ENCODE assay signal across 7 cellular contexts in genomic region chr4:138938371-138938699, GRCh38.
DNase-seq lines count a peak whose midpoint lies in the region; FAIRE-seq and TF ChIP-seq lines count a peak whose summit lies in the region.

No MANE protein-coding gene starts in this region.

- no peaks in the 10 kb centered on the region for H3K36me3 ChIP-seq in bronchial epithelial cell (ENCODE audit: control insufficient read depth, insufficient read depth, low read length)
- no peaks in the 10 kb centered on the region for H3K36me3 ChIP-seq in liver (ENCODE audit: control insufficient read depth in 4 of 4, insufficient read depth in 3 of 4, low read depth in 1 of 4, low read length in 3 of 4)

- no peaks in the 10 kb centered on the region for H3K36me3 Mint-ChIP-seq in HFFc6 (ENCODE audit: low read depth)
- no peaks in the 10 kb centered on the region for H3K36me3 Mint-ChIP-seq in activated naive CD4-positive, alpha-beta T cell treated with anti-CD3 and anti-CD28 coated beads, Interleukin-2, amount 10 ng/mL, durations not matched to agents 7 days and 5 days

- peak overlapping the region; percentile 26 to 54 for H3K9ac ChIP-seq in liver (ENCODE audit: low read depth in 1 of 2, low read length in 2 of 2)

- peak overlapping the region; percentile 19 to 61 for H3K27ac ChIP-seq in liver (ENCODE audit: low read depth in 1 of 2, low read length in 2 of 2)

- H3K4me1 ChIP-seq in liver (ENCODE audit: control insufficient read depth in 4 of 4, insufficient read depth in 4 of 4, low read length in 3 of 4) = peaks cover 0 to 18% (median 15%) of the 10 kb centered on the region in 4 donors

- CTCF ChIA-PET in activated naive CD4-positive, alpha-beta T cell treated with anti-CD3 and anti-CD28 coated beads, Interleukin-2, amount 10 ng/mL, durations not matched to agents 7 days and 5 days (lab: Charles Lee) = interaction anchor here (0.6 to 1.5 kb wide), 8 partner anchors 9 to 1121 kb away, joined by 3 to 8 read pairs (median 4); no protein-coding TSS in a partner anchor

- H3K27ac Mint-ChIP-seq in HFFc6 = no peak overlapping the region
- no peak overlapping the region for H3K27ac Mint-ChIP-seq in activated naive CD4-positive, alpha-beta T cell treated with anti-CD3 and anti-CD28 coated beads, Interleukin-2, amount 10 ng/mL, durations not matched to agents 7 days and 5 days

- no peaks in the 10 kb centered on the region for H3K9me3 Mint-ChIP-seq in HFFc6
- H3K9me3 Mint-ChIP-seq in activated naive CD4-positive, alpha-beta T cell treated with anti-CD3 and anti-CD28 coated beads, Interleukin-2, amount 10 ng/mL, durations not matched to agents 7 days and 5 days = no peaks in the 10 kb centered on the region

- peak; percentile 90 to 92 for TF ChIP-seq RAD21 in liver (IDR thresholded peaks at IDR 0.05)

- WGBS in liver = 5% methylated on average over 3 of the region's 3 CpGs

- H3K4me3 ChIP-seq in bronchial epithelial cell (ENCODE audit: low read depth, low read length) (no peak overlapping the region), liver (ENCODE audit: low read depth in 1 of 3, low read length in 3 of 3) (no peak overlapping the region)

- no peaks in the 10 kb centered on the region for H3K9me3 ChIP-seq in liver (ENCODE audit: control insufficient read depth in 4 of 4, low read length in 3 of 4)

- 0 out of 2 replicates have a peak overlapping the region, but pooled peaks have one; percentile 18 for H3K4me3 Mint-ChIP-seq in HFFc6
- no peak overlapping the region for H3K4me3 Mint-ChIP-seq in activated naive CD4-positive, alpha-beta T cell treated with anti-CD3 and anti-CD28 coated beads, Interleukin-2, amount 10 ng/mL, durations not matched to agents 7 days and 5 days

- TF ChIP-seq CTCF in GM10266 (IDR thresholded peaks at IDR 0.05; ENCODE audit: control insufficient read depth, insufficient read depth, low read depth, missing control alignments) (peak; percentile 50), HFFc6 (IDR thresholded peaks at IDR 0.05) (peak; percentile 75), bronchial epithelial cell (IDR thresholded peaks at IDR 0.05; ENCODE audit: insufficient read depth, low read length, severe bottlenecking) (peak; percentile 38), liver (IDR thresholded peaks at IDR 0.05; ENCODE audit: low read depth, low read length, missing input control) (peak; percentile 57)

- peaks cover 10% of the 10 kb centered on the region for H3K4me1 Mint-ChIP-seq in HFFc6 (ENCODE audit: low read depth)
- H3K4me1 Mint-ChIP-seq in activated naive CD4-positive, alpha-beta T cell treated with anti-CD3 and anti-CD28 coated beads, Interleukin-2, amount 10 ng/mL, durations not matched to agents 7 days and 5 days = no peaks in the 10 kb centered on the region

- no peak for FAIRE-seq in bronchial epithelial cell (lab: Jason Lieb, UNC)

- H3K27me3 Mint-ChIP-seq in HFFc6 (ENCODE audit: insufficient read depth) = peaks cover 21% of the 10 kb centered on the region
- peaks cover 4% of the 10 kb centered on the region for H3K27me3 Mint-ChIP-seq in activated naive CD4-positive, alpha-beta T cell treated with anti-CD3 and anti-CD28 coated beads, Interleukin-2, amount 10 ng/mL, durations not matched to agents 7 days and 5 days

- DNase-seq in GM10266 (ENCODE audit: extremely low spot score) = no peak
- DNase-seq in HFFc6 = peak; percentile 43
- DNase-seq in NCI-H524 treated with DMSO at 0.1 percent for 48 hours (lab: John Stamatoyannopoulos, UW) = peak; percentile 3
- peak; percentile 60 for DNase-seq in bronchial epithelial cell (ENCODE audit: low read depth)
- DNase-seq in activated naive CD4-positive, alpha-beta T cell treated with anti-CD3 and anti-CD28 coated beads, Interleukin-2, amount 10 ng/mL, durations not matched to agents 7 days and 5 days = no peak
- no peak for DNase-seq in activated naive CD4-positive, alpha-beta T cell (lab: John Stamatoyannopoulos, UW)

- H3K27me3 ChIP-seq in bronchial epithelial cell (ENCODE audit: control insufficient read depth, insufficient read depth, low read length) (no peaks in the 10 kb centered on the region), liver (ENCODE audit: control insufficient read depth in 4 of 4, insufficient read depth in 4 of 4, low read length in 3 of 4) (no peaks in the 10 kb centered on the region)

TF ChIP-seq in liver, 16 proteins besides CTCF, POLR2A, EP300 and RAD21:
- no peak for TF ChIP-seq NR2F2 (IDR thresholded peaks at IDR 0.05)
- no peak for TF ChIP-seq FOXA1 (IDR thresholded peaks at IDR 0.05)
- TF ChIP-seq JUND (IDR thresholded peaks at IDR 0.05) = no peak
- TF ChIP-seq GABPA (IDR thresholded peaks at IDR 0.05 in 1 of 2, conservative IDR thresholded peaks at IDR 0.05 in 1 of 2) = no peak
- no peak for TF ChIP-seq MAX (IDR thresholded peaks at IDR 0.05)
- no peak for TF ChIP-seq YY1 (IDR thresholded peaks at IDR 0.05)
- no peak for TF ChIP-seq HNF4G (IDR thresholded peaks at IDR 0.05)
- no peak for TF ChIP-seq FOXA2 (IDR thresholded peaks at IDR 0.05)

Comparison
In these comparisons a context has a peak if more than half of its experiments do, and no peak if none do; other contexts are left out.
1. DNase-seq: peak in HFFc6 (single experiment), NCI-H524 treated with DMSO at 0.1 percent for 48 hours (single experiment) and bronchial epithelial cell (single experiment); none in GM10266 (single experiment), activated naive CD4-positive, alpha-beta T cell treated with anti-CD3 and anti-CD28 coated beads, Interleukin-2, amount 10 ng/mL, durations not matched to agents 7 days and 5 days (single experiment) and activated naive CD4-positive, alpha-beta T cell (0 of 4).
2. Peak in every context shown above with its lines, with median percentiles within 50 percentile points of each other: CTCF ChIP-seq.